ENCODE assay signal across 8 cellular contexts in the genomic region with DNA sequence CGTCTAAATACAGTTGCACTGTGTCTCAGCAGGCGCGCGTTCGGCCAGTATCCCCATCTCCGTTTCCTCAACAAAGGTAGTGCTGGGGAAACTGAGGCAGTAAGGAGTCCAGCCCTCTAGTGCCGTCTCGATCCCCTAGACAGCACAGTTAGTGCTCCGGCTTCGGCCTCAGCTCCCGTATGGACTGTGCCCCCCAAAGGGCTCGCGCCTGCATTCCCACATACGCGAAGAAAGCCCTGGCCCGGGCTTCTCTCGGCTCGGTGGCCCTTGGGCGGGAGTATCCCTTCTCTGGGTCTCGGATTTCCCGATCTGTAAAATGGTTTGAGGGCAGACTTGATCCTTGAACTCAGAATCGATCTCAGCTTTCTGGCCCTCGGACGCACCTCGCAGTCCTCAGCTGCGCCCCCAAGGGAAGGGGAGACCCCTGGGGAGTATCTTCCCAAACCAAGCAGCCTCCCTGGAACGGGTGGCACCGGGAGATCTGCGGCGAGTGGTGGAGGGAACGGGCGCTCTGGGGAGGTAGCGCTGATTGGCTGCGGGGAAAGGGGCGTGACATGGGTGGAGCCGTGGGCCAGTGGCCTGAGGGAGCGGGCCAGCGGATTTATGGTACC. TPM values are rescaled to one million over a fixed set of nuclear protein-coding genes. Genes with fewer than 3 reads are reported as not detected.
A peak's percentile ranks its signal among the peaks of the same experiment; 100 is the strongest.
DNase-seq lines count a peak whose midpoint lies in the region; ATAC-seq and TF ChIP-seq lines count a peak whose summit lies in the region.

No MANE protein-coding gene starts in this region.

- H3K36me3 Mint-ChIP-seq in T-cell, result peaks cover 8% of the 10 kb centered on the region

- H3K4me3 Mint-ChIP-seq in T-cell, result peak overlapping the region; percentile 88 to 98 (median 91)

- TF ChIP-seq CTCF in ascending aorta (IDR thresholded peaks at IDR 0.05) (no peak), prostate gland (IDR thresholded peaks at IDR 0.05) (no peak)

- peak overlapping the region; percentile 98 to 100 for H3K27ac Mint-ChIP-seq in T-cell

- H3K27ac ChIP-seq in ascending aorta (peak overlapping the region; percentile 90 to 91), right cardiac atrium (ENCODE audit: low read length) (peak overlapping the region; percentile 80), prostate gland (peak overlapping the region; percentile 89 to 90)

- H3K36me3 ChIP-seq in ascending aorta, result peaks cover 12 to 26% of the 10 kb centered on the region in 2 donors
- peaks cover 0 to 10% of the 10 kb centered on the region in 2 donors for H3K36me3 ChIP-seq in prostate gland

- H3K4me1 Mint-ChIP-seq in T-cell, result peaks cover 49 to 68% (median 59%) of the 10 kb centered on the region in 3 donors

- intact Hi-C loops in ascending aorta (cut with DNase I), result loop anchor here (1.0 to 5.0 kb wide), 7 partner anchors 19 to 1489 kb away; partner anchors contain the start of genes CRY2, PHF21A, SLC35C1 and SLC39A13
- intact Hi-C loops in right cardiac atrium (cut with DNase I), result no loop called here
- intact Hi-C loops in prostate gland (cut with DNase I), result loop anchor here (5.0 kb wide), 1 partner anchor 71 kb away; the partner anchor contains the start of gene CRY2

- POLR2A ChIA-PET in T-cell (lab: Charles Lee), result interaction anchor here (0.5 to 1.3 kb wide), 3 partner anchors 12 to 72 kb away, joined by 3 to 13 read pairs (median 3); partner anchors contain the start of gene CRY2 (in 1 of the 2)

- H3K4me1 ChIP-seq in ascending aorta (peaks cover 11 to 21% of the 10 kb centered on the region in 2 donors), right cardiac atrium (ENCODE audit: control insufficient read depth, insufficient read depth, low read length) (no peaks in the 10 kb centered on the region), prostate gland (replicated peaks) (peaks cover 21% of the 10 kb centered on the region)

- peak; percentile 55 for TF ChIP-seq POLR2A in prostate gland (IDR thresholded peaks at IDR 0.05)

- CTCF ChIA-PET in T-cell (lab: Charles Lee), result interaction anchor here in 1 of 2 donors (0.5 to 1.4 kb wide), 6 partner anchors 12 to 1536 kb away, joined by 4 to 10 read pairs (median 5); no protein-coding TSS in a partner anchor

- ATAC-seq in HG02588 (IDR thresholded peaks at IDR 0.05; ENCODE audit: unreplicated experiment) (peak; percentile 36), T-cell (replicated peaks in 1 of 4) (peak in 2 of 4 experiments; percentile 0 to 7), right cardiac atrium (peak; percentile 86 to 87), HG02970 (IDR thresholded peaks at IDR 0.05; ENCODE audit: low FRiP score, unreplicated experiment) (no peak)

- H3K9me3 Mint-ChIP-seq in T-cell, result no peaks in the 10 kb centered on the region

- H3K27me3 ChIP-seq in ascending aorta (peaks cover 17% of the 10 kb centered on the region), right cardiac atrium (ENCODE audit: control insufficient read depth, insufficient read depth) (no peaks in the 10 kb centered on the region), prostate gland (replicated peaks; ENCODE audit: insufficient read depth) (no peaks in the 10 kb centered on the region)

- peaks cover 0 to 8% of the 10 kb centered on the region in 2 donors for H3K27me3 Mint-ChIP-seq in T-cell

- under 1% methylated on average over 38 of the region's 38 CpGs for WGBS in right cardiac atrium
- WGBS in prostate gland, result 1% methylated on average over 38 of the region's 38 CpGs

- H3K4me3 ChIP-seq in ascending aorta, result peak overlapping the region; percentile 67 to 91
- H3K4me3 ChIP-seq in right cardiac atrium (ENCODE audit: low read length), result peak overlapping the region; percentile 95
- H3K4me3 ChIP-seq in prostate gland, result peak overlapping the region; percentile 60 to 74

- H3K9me3 ChIP-seq in ascending aorta (no peaks in the 10 kb centered on the region), right cardiac atrium (ENCODE audit: control insufficient read depth, low read length) (no peaks in the 10 kb centered on the region), prostate gland (no peaks in the 10 kb centered on the region)

- DNase-seq in GF-D8 (lab: John Stamatoyannopoulos, UW) (peak; percentile 3), NCI-H1417 treated with DMSO at 0.1 percent for 48 hours (lab: John Stamatoyannopoulos, UW) (peak; percentile 36), T-cell (peak in 11 of 34 experiments; percentile 17 to 47 (median 37)), ascending aorta (ENCODE audit: low spot score in 2 of 2) (peak in 1 of 2 donors; percentile 89), right cardiac atrium (peak; percentile 87 to 94 (median 92)), prostate gland (ENCODE audit: low spot score) (peak; percentile 79)

RNA-seq across cellular contexts. Expression of gene PEX16, which starts 0.8 kb away (rescaled TPM):
- total RNA-seq in T-cell (10 to 100 TPM; 49.4 to 87.5 (median 65.2) TPM), ascending aorta (77.9 TPM), right cardiac atrium (10 to 100 TPM; 14.3 to 17.7 (median 15.9) TPM), prostate gland (10 to 100 TPM; 31.8 to 35.4 TPM)
- 16.7 TPM for polyA plus RNA-seq in right cardiac atrium

RNA-seq across cellular contexts. Expression of gene LARGE2, which starts 4.0 kb away (rescaled TPM):
- total RNA-seq in T-cell, result 1 to 10 TPM; 2.5 to 9.6 (median 5.1) TPM
- total RNA-seq in ascending aorta, result not detected
- total RNA-seq in right cardiac atrium, result under 1 TPM in 3 of 4 donors, not detected in 1; 0.18 to 0.48 (median 0.20) TPM
- polyA plus RNA-seq in right cardiac atrium, result 0.32 TPM
- total RNA-seq in prostate gland, result 10 to 100 TPM; 20.2 to 33.6 TPM

RNA-seq across cellular contexts. Expression of gene FREY1, which starts 11.4 kb away (rescaled TPM):
- 1 to 10 TPM; 2.5 to 6.8 (median 4.6) TPM for total RNA-seq in T-cell
- total RNA-seq in ascending aorta, result not detected
- total RNA-seq in right cardiac atrium, result under 1 TPM in 3 of 4 donors, not detected in 1; 0.42 to 0.68 (median 0.50) TPM
- 0.18 TPM for polyA plus RNA-seq in right cardiac atrium
- total RNA-seq in prostate gland, result 1 to 10 TPM in 1 of 2 donors, under 1 TPM in 1; 0.59 to 2.8 TPM

RNA-seq across cellular contexts. Expression of gene MAPK8IP1, which starts 33.0 kb away (rescaled TPM):
- total RNA-seq in T-cell (1 to 10 TPM in 4 of 5 donors, under 1 TPM in 1; 0.90 to 9.9 (median 1.8) TPM), ascending aorta (6.0 TPM), right cardiac atrium (1 to 10 TPM; 5.8 to 7.4 (median 6.3) TPM), prostate gland (10 to 100 TPM; 19.8 to 46.9 TPM)
- 6.4 TPM for polyA plus RNA-seq in right cardiac atrium

Comparison
In these comparisons a context has a peak if more than half of its experiments do, and no peak if none do; other contexts are left out.
1. intact Hi-C loops: an anchor here in ascending aorta (1.0 to 5.0 kb wide) and prostate gland (5.0 kb wide); none called in right cardiac atrium.